12 cellular contexts compared by ENCODE assay signal in genomic region chr10:124971276-124971675, GRCh38. TPM values are rescaled to one million over a fixed set of nuclear protein-coding genes. Genes with fewer than 3 reads are reported as not detected.
DNase-seq lines count a peak whose midpoint lies in the region; ATAC-seq and TF ChIP-seq lines count a peak whose summit lies in the region.
"Had no signal": no experiment of that assay in that cellular context is flagged by ENCODE, and none has a peak within 500 bp of the region (broad histone marks: within the 10 kb centered on the region; RNA-seq: fewer than 3 reads in every experiment).

No MANE protein-coding gene starts in this region.

- peak overlapping the region; percentile 54 for H3K27ac Mint-ChIP-seq in CD4-positive, alpha-beta T cell
- peak overlapping the region; percentile 22 for H3K27ac Mint-ChIP-seq in memory B cell

- no peak overlapping the region for H3K4me3 Mint-ChIP-seq in CD4-positive, alpha-beta T cell
- H3K4me3 Mint-ChIP-seq in memory B cell: no peak overlapping the region
- H3K4me3 Mint-ChIP-seq: stimulated activated naive B cell treated with anti-CD40 and anti-IgM and Interleukin-4, amounts not matched to agents 10 μg/mL and 1 μg/mL and 100 μg/mL, for 72 hours had no signal

- H3K4me1 ChIP-seq in foreskin keratinocyte: no peaks in the 10 kb centered on the region
- H3K4me1 ChIP-seq: colonic mucosa had no signal

- no peaks in the 10 kb centered on the region for H3K9me3 Mint-ChIP-seq in CD4-positive, alpha-beta T cell
- no peaks in the 10 kb centered on the region for H3K9me3 Mint-ChIP-seq in memory B cell
- H3K9me3 Mint-ChIP-seq: stimulated activated naive B cell treated with anti-CD40 and anti-IgM and Interleukin-4, amounts not matched to agents 10 μg/mL and 1 μg/mL and 100 μg/mL, for 72 hours had no signal

- H3K4me3 ChIP-seq in Jurkat, Clone E6-1 (ENCODE audit: low read length): no peak overlapping the region
- H3K4me3 ChIP-seq: colonic mucosa had no signal

- intact Hi-C loops in CD4-positive, alpha-beta T cell (cut with DNase I, micrococcal nuclease): no loop called here

- CTCF ChIA-PET in CD4-positive, alpha-beta T cell (lab: Charles Lee): no interaction called here

- H3K4me1 Mint-ChIP-seq in CD4-positive, alpha-beta T cell (ENCODE audit: low read depth): peaks cover 39% of the 10 kb centered on the region
- H3K4me1 Mint-ChIP-seq in memory B cell: peaks cover 20% of the 10 kb centered on the region

- TF ChIP-seq CTCF in CD4-positive, alpha-beta T cell (IDR thresholded peaks at IDR 0.05): no peak
- no peak for TF ChIP-seq CTCF in foreskin keratinocyte (conservative IDR thresholded peaks at IDR 0.05)

- ATAC-seq in CD4-positive, alpha-beta T cell (ENCODE audit: poor library complexity): no peak
- ATAC-seq in GM21423 (IDR thresholded peaks at IDR 0.05; ENCODE audit: unreplicated experiment): peak; percentile 34
- no peak for ATAC-seq in memory B cell (ENCODE audit: low read depth)
- ATAC-seq in foreskin keratinocyte: no peak

- no peaks in the 10 kb centered on the region for H3K9me3 ChIP-seq in CD4-positive, alpha-beta T cell (ENCODE audit: control insufficient read depth, low read length)
- H3K9me3 ChIP-seq: colonic mucosa had no signal

- H3K27ac ChIP-seq in CD4-positive, alpha-beta T cell (ENCODE audit: low read depth, low read length): no peak overlapping the region
- no peak overlapping the region for H3K27ac ChIP-seq in foreskin keratinocyte
- H3K27ac ChIP-seq: colonic mucosa had no signal

- DNase-seq in CD4-positive, alpha-beta T cell: no peak
- peak; percentile 25 for DNase-seq in Jurkat, Clone E6-1 (ENCODE audit: low read depth, low spot score)
- DNase-seq in memory B cell (ENCODE audit: low spot score in 2 of 2) (no peak), NCI-H510A treated with DMSO at 0.1 percent for 48 hours (lab: John Stamatoyannopoulos, UW) (no peak), foreskin keratinocyte (no peak), cortex of kidney (lab: John Stamatoyannopoulos, UW) (no peak)
- no peak for DNase-seq in stimulated activated CD4-positive, alpha-beta T cell treated with anti-CD3 and anti-CD28 coated beads, Interleukin-4, amount 100 ng/mL, for 4 hours
- DNase-seq: colonic mucosa; mesendoderm; NCI-H1105 treated with DMSO at 0.1 percent for 48 hours; stimulated activated naive B cell treated with anti-CD40 and anti-IgM and Interleukin-4, amounts not matched to agents 10 μg/mL and 1 μg/mL and 100 μg/mL, for 72 hours had no signal

- no peaks in the 10 kb centered on the region for H3K27me3 ChIP-seq in CD4-positive, alpha-beta T cell (ENCODE audit: control insufficient read depth, insufficient read depth, low read length)
- no peaks in the 10 kb centered on the region for H3K27me3 ChIP-seq in foreskin keratinocyte
- H3K27me3 ChIP-seq: colonic mucosa had no signal

- H3K36me3 Mint-ChIP-seq in CD4-positive, alpha-beta T cell (ENCODE audit: low read depth): peaks cover 99% of the 10 kb centered on the region
- peaks cover 36% of the 10 kb centered on the region for H3K36me3 Mint-ChIP-seq in memory B cell

- POLR2A ChIA-PET in CD4-positive, alpha-beta T cell (lab: Charles Lee): no interaction called here

- no peaks in the 10 kb centered on the region for H3K27me3 Mint-ChIP-seq in CD4-positive, alpha-beta T cell
- H3K27me3 Mint-ChIP-seq in memory B cell: no peaks in the 10 kb centered on the region
- H3K27me3 Mint-ChIP-seq: stimulated activated naive B cell treated with anti-CD40 and anti-IgM and Interleukin-4, amounts not matched to agents 10 μg/mL and 1 μg/mL and 100 μg/mL, for 72 hours had no signal

RNA-seq across cellular contexts. Expression of gene ZRANB1, which starts 29.4 kb away (rescaled TPM):
- 10 to 100 TPM; 21.2 to 22.2 TPM for total RNA-seq in CD4-positive, alpha-beta T cell
- polyA plus RNA-seq in Jurkat, Clone E6-1 (2012; ENCODE audit: insufficient read depth, insufficient read length): 13.4 TPM
- 11.5 and 12.5 TPM in 2 replicates for total RNA-seq in foreskin keratinocyte
- 3.8 and 4.5 TPM in 2 replicates for polyA plus RNA-seq in foreskin keratinocyte
